Comparison of ENCODE assay signal across 9 cellular contexts in the genomic region with DNA sequence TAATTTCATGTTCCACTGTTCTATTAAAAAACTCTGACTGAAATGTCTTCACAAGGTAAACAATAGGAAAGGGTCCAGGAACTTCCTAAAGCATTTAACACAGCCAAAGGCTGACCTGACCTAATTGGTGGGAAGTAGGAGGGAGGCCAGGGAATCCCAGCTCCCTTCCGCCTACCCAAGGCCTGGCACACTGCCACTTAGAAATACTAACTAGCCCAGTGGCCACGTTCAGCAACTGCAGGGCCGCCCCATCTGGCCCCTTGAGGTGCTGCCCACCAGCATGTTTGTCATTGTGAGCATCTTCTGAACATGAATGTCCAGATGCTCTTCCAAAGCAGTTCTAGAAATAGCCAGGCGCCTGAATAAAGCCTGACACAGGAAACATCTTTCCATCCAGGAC. TPM values are rescaled to one million over a fixed set of nuclear protein-coding genes. Genes with fewer than 3 reads are reported as not detected.
A peak's percentile ranks its signal among the peaks of the same experiment; 100 is the strongest.
DNase-seq lines count a peak whose midpoint lies in the region; ATAC-seq, FAIRE-seq and TF ChIP-seq lines count a peak whose summit lies in the region.
"Had no signal": no experiment of that assay in that cellular context is flagged by ENCODE, and none has a peak within 500 bp of the region (broad histone marks: within the 10 kb centered on the region; RNA-seq: fewer than 3 reads in every experiment).

No MANE protein-coding gene starts in this region.

- no peak overlapping the region for H3K4me3 Mint-ChIP-seq in WTC11

- DNase-seq in A549 (ENCODE audit: low read depth in 1 of 2, low spot score in 1 of 2) (peak; percentile 24 to 25), H54 (ENCODE audit: insufficient read length, low spot score) (peak; percentile 19), WTC11 (ENCODE audit: low spot score) (peak; percentile 44), left colon (peak in 1 of 2 donors; percentile 32), islet precursor cell (no peak), LoVo (ENCODE audit: low spot score) (no peak)
- no peak for DNase-seq in stimulated activated CD4-positive, alpha-beta T cell treated with anti-CD3 and anti-CD28 coated beads, Interleukin-4, amount 100 ng/mL, for 24 hours

- H3K4me1 Mint-ChIP-seq in WTC11 = peaks cover 3% of the 10 kb centered on the region; the same call in 1 of the 2 replicates

- 48% methylated on average over 3 of the region's 4 CpGs for WGBS in A549 (ENCODE audit: missing lambda C conversion rate)

- no peak overlapping the region for H3K27ac Mint-ChIP-seq in WTC11

- H3K4me3 ChIP-seq in A549 = no peak overlapping the region

- no peak for TF ChIP-seq CTCF in A549 (IDR thresholded peaks at IDR 0.05)
- TF ChIP-seq CTCF in WTC11 (IDR thresholded peaks at IDR 0.05) = no peak

- no peaks in the 10 kb centered on the region for H3K9me3 ChIP-seq in A549

- no peak for TF ChIP-seq RAD21 in A549 (conservative IDR thresholded peaks at IDR 0.05 in 1 of 2, IDR thresholded peaks at IDR 0.05 in 1 of 2)

- intact Hi-C loops in left colon (cut with DNase I, micrococcal nuclease) = loop anchor here in 1 of 2 donors (5.0 kb wide), 2 partner anchors 131 to 146 kb away; no protein-coding TSS in a partner anchor

- peaks cover 2% of the 10 kb centered on the region for H3K27me3 Mint-ChIP-seq in WTC11 (ENCODE audit: low read depth)

- TF ChIP-seq POLR2A in A549 (IDR thresholded peaks at IDR 0.05; ENCODE audit: low read length) = no peak
- TF ChIP-seq POLR2A in H54 (IDR thresholded peaks at IDR 0.05; ENCODE audit: low read depth, low read length) = no peak

- CTCF ChIA-PET in A549 (lab: Yijun Ruan, JAX) = interaction anchor here (0.5 to 2.5 kb wide), 18 partner anchors 8 to 402 kb away, joined by 3 to 27 read pairs (median 4); no protein-coding TSS in a partner anchor
- CTCF ChIA-PET in WTC11 (lab: Charles Lee) = interaction anchor here (0.6 to 2.0 kb wide), 34 partner anchors 8 to 396 kb away, joined by 3 to 12 read pairs (median 4); partner anchors contain the start of gene BCL9

- no peak for TF ChIP-seq EP300 in A549 (IDR thresholded peaks at IDR 0.05)

- H3K36me3 Mint-ChIP-seq in WTC11 = no peaks in the 10 kb centered on the region

- ATAC-seq in A549 = peak in 1 of 2 experiments; percentile 63; a peak in 3 of 6 replicates
- ATAC-seq in WTC11 = peak; percentile 76
- peak; percentile 58 for ATAC-seq in left colon
- ATAC-seq in HG03460 (IDR thresholded peaks at IDR 0.05; ENCODE audit: unreplicated experiment) = no peak
- ATAC-seq: Panc1 had no signal

- no peak overlapping the region for H3K4me2 ChIP-seq in A549

- H3K9me3 Mint-ChIP-seq in WTC11 = no peaks in the 10 kb centered on the region

- H3K27ac ChIP-seq in A549 = no peak overlapping the region

- POLR2A ChIA-PET in A549 (lab: Yijun Ruan, JAX) (interaction anchor here (0.6 kb wide), 1 partner anchor 412 kb away, joined by 4 read pairs; no protein-coding TSS in a partner anchor), WTC11 (lab: Charles Lee) (no interaction called here)

- H3K4me1 ChIP-seq in A549 = no peaks in the 10 kb centered on the region

- FAIRE-seq in A549 (lab: Jason Lieb, UNC) (no peak), H54 (lab: Jason Lieb, UNC) (no peak)

TF ChIP-seq in A549, 52 proteins besides CTCF, POLR2A, EP300 and RAD21:
- TF ChIP-seq CBX2 (IDR thresholded peaks at IDR 0.05; ENCODE audit: borderline replicate concordance, low read depth) (no peak), MAZ (IDR thresholded peaks at IDR 0.05; ENCODE audit: borderline replicate concordance, low read depth, low read length) (no peak), TP53 (CRISPR knock-in tag; IDR thresholded peaks at IDR 0.05) (no peak), RFX5 (IDR thresholded peaks at IDR 0.05) (no peak), HEYL (CRISPR knock-in tag; IDR thresholded peaks at IDR 0.05) (no peak), HDAC2 (IDR thresholded peaks at IDR 0.05) (no peak), CHD4 (IDR thresholded peaks at IDR 0.05; ENCODE audit: borderline replicate concordance) (no peak), E2F6 (IDR thresholded peaks at IDR 0.05; ENCODE audit: borderline replicate concordance, low read depth) (no peak), ZFP36 (IDR thresholded peaks at IDR 0.05; ENCODE audit: borderline replicate concordance, partially characterized antibody) (no peak), CBX8 (IDR thresholded peaks at IDR 0.05) (no peak), JUN (IDR thresholded peaks at IDR 0.05) (no peak)
- TF ChIP-seq, protein P1, sequence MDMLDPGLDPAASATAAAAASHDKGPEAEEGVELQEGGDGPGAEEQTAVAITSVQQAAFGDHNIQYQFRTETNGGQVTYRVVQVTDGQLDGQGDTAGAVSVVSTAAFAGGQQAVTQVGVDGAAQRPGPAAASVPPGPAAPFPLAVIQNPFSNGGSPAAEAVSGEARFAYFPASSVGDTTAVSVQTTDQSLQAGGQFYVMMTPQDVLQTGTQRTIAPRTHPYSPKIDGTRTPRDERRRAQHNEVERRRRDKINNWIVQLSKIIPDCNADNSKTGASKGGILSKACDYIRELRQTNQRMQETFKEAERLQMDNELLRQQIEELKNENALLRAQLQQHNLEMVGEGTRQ (IDR thresholded peaks at IDR 0.05) = no peak

TF ChIP-seq in WTC11, 78 proteins besides CTCF, POLR2A, EP300 and RAD21 (continues in another document):
- TF ChIP-seq HMGA2 (CRISPR knock-in tag; IDR thresholded peaks at IDR 0.05) (no peak), JAZF1 (CRISPR knock-in tag; IDR thresholded peaks at IDR 0.05) (no peak), ZSCAN18 (CRISPR knock-in tag; IDR thresholded peaks at IDR 0.05) (no peak), FOXJ3 (CRISPR knock-in tag; IDR thresholded peaks at IDR 0.05; ENCODE audit: borderline replicate concordance) (no peak), ZNF121 (CRISPR knock-in tag; IDR thresholded peaks at IDR 0.05) (no peak)
- TF ChIP-seq, protein P2, sequence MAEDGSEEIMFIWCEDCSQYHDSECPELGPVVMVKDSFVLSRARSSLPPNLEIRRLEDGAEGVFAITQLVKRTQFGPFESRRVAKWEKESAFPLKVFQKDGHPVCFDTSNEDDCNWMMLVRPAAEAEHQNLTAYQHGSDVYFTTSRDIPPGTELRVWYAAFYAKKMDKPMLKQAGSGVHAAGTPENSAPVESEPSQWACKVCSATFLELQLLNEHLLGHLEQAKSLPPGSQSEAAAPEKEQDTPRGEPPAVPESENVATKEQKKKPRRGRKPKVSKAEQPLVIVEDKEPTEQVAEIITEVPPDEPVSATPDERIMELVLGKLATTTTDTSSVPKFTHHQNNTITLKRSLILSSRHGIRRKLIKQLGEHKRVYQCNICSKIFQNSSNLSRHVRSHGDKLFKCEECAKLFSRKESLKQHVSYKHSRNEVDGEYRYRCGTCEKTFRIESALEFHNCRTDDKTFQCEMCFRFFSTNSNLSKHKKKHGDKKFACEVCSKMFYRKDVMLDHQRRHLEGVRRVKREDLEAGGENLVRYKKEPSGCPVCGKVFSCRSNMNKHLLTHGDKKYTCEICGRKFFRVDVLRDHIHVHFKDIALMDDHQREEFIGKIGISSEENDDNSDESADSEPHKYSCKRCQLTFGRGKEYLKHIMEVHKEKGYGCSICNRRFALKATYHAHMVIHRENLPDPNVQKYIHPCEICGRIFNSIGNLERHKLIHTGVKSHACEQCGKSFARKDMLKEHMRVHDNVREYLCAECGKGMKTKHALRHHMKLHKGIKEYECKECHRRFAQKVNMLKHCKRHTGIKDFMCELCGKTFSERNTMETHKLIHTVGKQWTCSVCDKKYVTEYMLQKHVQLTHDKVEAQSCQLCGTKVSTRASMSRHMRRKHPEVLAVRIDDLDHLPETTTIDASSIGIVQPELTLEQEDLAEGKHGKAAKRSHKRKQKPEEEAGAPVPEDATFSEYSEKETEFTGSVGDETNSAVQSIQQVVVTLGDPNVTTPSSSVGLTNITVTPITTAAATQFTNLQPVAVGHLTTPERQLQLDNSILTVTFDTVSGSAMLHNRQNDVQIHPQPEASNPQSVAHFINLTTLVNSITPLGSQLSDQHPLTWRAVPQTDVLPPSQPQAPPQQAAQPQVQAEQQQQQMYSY (CRISPR knock-in tag; IDR thresholded peaks at IDR 0.05) = no peak
- TF ChIP-seq, protein P3, sequence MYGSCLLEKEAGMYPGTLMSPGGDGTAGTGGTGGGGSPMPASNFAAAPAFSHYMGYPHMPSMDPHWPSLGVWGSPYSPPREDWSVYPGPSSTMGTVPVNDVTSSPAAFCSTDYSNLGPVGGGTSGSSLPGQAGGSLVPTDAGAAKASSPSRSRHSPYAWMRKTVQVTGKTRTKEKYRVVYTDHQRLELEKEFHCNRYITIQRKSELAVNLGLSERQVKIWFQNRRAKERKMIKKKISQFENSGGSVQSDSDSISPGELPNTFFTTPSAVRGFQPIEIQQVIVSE (CRISPR knock-in tag; IDR thresholded peaks at IDR 0.05; ENCODE audit: borderline replicate concordance) = no peak

RNA-seq across cellular contexts. Expression of gene BCL9, which starts 44.7 kb away (rescaled TPM):
- 4.4 and 7.4 TPM in 2 replicates for polyA plus RNA-seq in A549 (2011; rRNA removed)
- 4.2 and 5.5 TPM in 2 replicates for polyA plus RNA-seq in A549 (2012; cell fraction: cytosol; rRNA removed)
- polyA plus RNA-seq in A549 (2012; cell fraction: nucleus; rRNA removed) = 4.3 and 5.1 TPM in 2 replicates
- polyA plus RNA-seq in A549 (2017; fragmentation: RNase III; extraction: RNeasy Plus Mini Kit Qiagen cat#74134 plus additional on column Dnase treatment) = 4.7 to 6.0 TPM (median 5.5 TPM) in 3 replicates
- 7.1 and 8.3 TPM in 2 replicates for polyA minus RNA-seq in A549 (2011; rRNA and poly(A)+ RNA removed)
- total RNA-seq in WTC11 (2021) = 55.5 to 60.3 TPM (median 59.5 TPM) in 3 replicates
- 10 to 100 TPM; 17.6 to 17.8 TPM for total RNA-seq in left colon

Comparison
In these comparisons a context has a peak if more than half of its experiments do, and no peak if none do; other contexts are left out.
1. DNase-seq: peak in A549 (2 of 2), H54 (single experiment) and WTC11 (single experiment); none in stimulated activated CD4-positive, alpha-beta T cell treated with anti-CD3 and anti-CD28 coated beads, Interleukin-4, amount 100 ng/mL, for 24 hours (single experiment), islet precursor cell (single experiment) and LoVo (single experiment).